In the genomic region with DNA sequence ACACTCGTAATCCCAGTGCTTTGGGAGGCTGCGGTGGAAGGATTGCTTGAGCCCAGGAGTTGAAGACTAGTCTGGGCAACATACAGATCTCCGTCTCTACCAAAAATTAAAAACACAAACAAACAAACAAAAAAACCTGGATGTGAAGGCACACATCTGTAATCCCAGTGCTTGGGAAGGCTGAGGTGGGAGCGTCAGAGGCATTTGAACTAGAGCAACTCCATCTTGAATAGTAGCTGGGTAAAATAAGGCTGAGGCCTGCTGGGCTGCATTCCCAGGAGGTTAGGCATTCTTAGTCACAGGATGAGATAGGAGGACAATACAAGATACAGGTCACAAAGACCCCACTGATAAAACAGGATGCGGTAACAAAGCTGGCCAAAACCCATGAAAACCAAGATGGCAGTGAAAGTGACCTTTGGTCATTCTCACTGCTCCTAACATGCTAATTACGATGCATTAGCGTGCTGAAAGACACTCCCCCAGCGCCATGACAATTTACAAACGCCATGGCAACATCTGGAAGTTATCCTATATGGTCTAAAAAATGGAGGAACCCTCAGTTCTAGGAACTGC, we compare ENCODE assay signal across 1 cellular context.
TF ChIP-seq lines count a peak whose summit lies in the region.

No MANE protein-coding gene starts in this region.

TF ChIP-seq in K562, 482 proteins besides CTCF, POLR2A, EP300 and RAD21 (continued from another document and continues in another):
- TF ChIP-seq, protein P1, sequence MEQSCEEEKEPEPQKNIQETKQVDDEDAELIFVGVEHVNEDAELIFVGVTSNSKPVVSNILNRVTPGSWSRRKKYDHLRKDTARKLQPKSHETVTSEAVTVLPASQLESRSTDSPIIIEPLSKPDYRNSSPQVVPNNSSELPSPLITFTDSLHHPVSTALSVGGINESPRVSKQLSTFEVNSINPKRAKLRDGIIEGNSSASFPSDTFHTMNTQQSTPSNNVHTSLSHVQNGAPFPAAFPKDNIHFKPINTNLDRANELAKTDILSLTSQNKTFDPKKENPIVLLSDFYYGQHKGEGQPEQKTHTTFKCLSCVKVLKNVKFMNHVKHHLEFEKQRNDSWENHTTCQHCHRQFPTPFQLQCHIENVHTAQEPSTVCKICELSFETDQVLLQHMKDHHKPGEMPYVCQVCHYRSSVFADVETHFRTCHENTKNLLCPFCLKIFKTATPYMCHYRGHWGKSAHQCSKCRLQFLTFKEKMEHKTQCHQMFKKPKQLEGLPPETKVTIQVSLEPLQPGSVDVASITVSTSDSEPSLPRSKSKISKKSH (CRISPR knock-in tag; IDR thresholded peaks at IDR 0.05): no peak
- TF ChIP-seq ZNF583 (CRISPR knock-in tag; IDR thresholded peaks at IDR 0.05) (peak; percentile 89; the same call in 1 of the 2 replicates), ELF1 (tag; IDR thresholded peaks at IDR 0.05) (no peak), MECOM (CRISPR knock-in tag; IDR thresholded peaks at IDR 0.05) (peak; percentile 70), ZNF668 (CRISPR knock-in tag; IDR thresholded peaks at IDR 0.05) (peak; percentile 31; the same call in 1 of the 2 replicates), ZNF395 (CRISPR knock-in tag; IDR thresholded peaks at IDR 0.05) (peak; percentile 95), FOSL1 (tag; conservative IDR thresholded peaks at IDR 0.05) (0 out of 2 replicates have a peak, but pooled peaks have one; percentile 35), SAFB (IDR thresholded peaks at IDR 0.05; ENCODE audit: borderline replicate concordance, low read depth, low read length) (no peak), DDX20 (tag; IDR thresholded peaks at IDR 0.05; ENCODE audit: low read depth) (peak; percentile 83; the same call in 1 of the 2 replicates), DMBX1 (CRISPR knock-in tag; IDR thresholded peaks at IDR 0.05; ENCODE audit: borderline replicate concordance) (peak; percentile 92), HDAC6 (IDR thresholded peaks at IDR 0.05; ENCODE audit: low read depth, low read length) (no peak), ZNF589 (CRISPR knock-in tag; IDR thresholded peaks at IDR 0.05; ENCODE audit: low read depth) (peak; percentile 92), ZNF592 (IDR thresholded peaks at IDR 0.05) (peak; percentile 91), NR2C2 (CRISPR knock-in tag; IDR thresholded peaks at IDR 0.05) (no peak), NR2C2 (tag; IDR thresholded peaks at IDR 0.05) (peak; percentile 64; the same call in 1 of the 2 replicates), CUX1 (CRISPR knock-in tag; IDR thresholded peaks at IDR 0.05) (0 out of 2 replicates have a peak, but pooled peaks have one; percentile 59), ZBTB26 (CRISPR knock-in tag; IDR thresholded peaks at IDR 0.05) (no peak), ZNF175 (CRISPR knock-in tag; IDR thresholded peaks at IDR 0.05; ENCODE audit: low read depth) (peak; percentile 95), ZNF449 (CRISPR knock-in tag; IDR thresholded peaks at IDR 0.05) (no peak), IRF9 (tag; IDR thresholded peaks at IDR 0.05) (peak; percentile 89), YY1 (IDR thresholded peaks at IDR 0.05; ENCODE audit: borderline replicate concordance in 1 of 3, control insufficient read depth in 1 of 3, extremely low read depth in 1 of 3, insufficient read depth in 3 of 3, insufficient read length in 1 of 3, insufficient replicate concordance in 2 of 3, low read depth in 1 of 3, low read length in 2 of 3) (peak in 1 of 3 experiments; percentile 38), BACH1 (tag; IDR thresholded peaks at IDR 0.05) (peak; percentile 78), GTF2A2 (tag; IDR thresholded peaks at IDR 0.05) (peak; percentile 77)
- TF ChIP-seq, protein P2, sequence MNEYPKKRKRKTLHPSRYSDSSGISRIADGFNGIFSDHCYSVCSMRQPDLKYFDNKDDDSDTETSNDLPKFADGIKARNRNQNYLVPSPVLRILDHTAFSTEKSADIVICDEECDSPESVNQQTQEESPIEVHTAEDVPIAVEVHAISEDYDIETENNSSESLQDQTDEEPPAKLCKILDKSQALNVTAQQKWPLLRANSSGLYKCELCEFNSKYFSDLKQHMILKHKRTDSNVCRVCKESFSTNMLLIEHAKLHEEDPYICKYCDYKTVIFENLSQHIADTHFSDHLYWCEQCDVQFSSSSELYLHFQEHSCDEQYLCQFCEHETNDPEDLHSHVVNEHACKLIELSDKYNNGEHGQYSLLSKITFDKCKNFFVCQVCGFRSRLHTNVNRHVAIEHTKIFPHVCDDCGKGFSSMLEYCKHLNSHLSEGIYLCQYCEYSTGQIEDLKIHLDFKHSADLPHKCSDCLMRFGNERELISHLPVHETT (CRISPR knock-in tag; conservative IDR thresholded peaks at IDR 0.05 in 1 of 2, IDR thresholded peaks at IDR 0.05 in 1 of 2): peak in 1 of 2 experiments; percentile 74; a peak in 1 of 4 replicates
- TF ChIP-seq, protein P3, sequence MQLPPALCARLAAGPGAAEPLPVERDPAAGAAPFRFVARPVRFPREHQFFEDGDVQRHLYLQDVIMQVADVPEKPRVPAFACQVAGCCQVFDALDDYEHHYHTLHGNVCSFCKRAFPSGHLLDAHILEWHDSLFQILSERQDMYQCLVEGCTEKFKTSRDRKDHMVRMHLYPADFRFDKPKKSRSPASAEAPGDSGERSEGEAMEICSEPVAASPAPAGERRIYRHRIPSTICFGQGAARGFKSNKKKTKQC (CRISPR knock-in tag; IDR thresholded peaks at IDR 0.05): no peak
- TF ChIP-seq, protein P4, sequence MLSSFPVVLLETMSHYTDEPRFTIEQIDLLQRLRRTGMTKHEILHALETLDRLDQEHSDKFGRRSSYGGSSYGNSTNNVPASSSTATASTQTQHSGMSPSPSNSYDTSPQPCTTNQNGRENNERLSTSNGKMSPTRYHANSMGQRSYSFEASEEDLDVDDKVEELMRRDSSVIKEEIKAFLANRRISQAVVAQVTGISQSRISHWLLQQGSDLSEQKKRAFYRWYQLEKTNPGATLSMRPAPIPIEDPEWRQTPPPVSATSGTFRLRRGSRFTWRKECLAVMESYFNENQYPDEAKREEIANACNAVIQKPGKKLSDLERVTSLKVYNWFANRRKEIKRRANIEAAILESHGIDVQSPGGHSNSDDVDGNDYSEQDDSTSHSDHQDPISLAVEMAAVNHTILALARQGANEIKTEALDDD (IDR thresholded peaks at IDR 0.05): no peak
- TF ChIP-seq, protein P5, sequence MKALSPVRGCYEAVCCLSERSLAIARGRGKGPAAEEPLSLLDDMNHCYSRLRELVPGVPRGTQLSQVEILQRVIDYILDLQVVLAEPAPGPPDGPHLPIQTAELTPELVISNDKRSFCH (CRISPR knock-in tag; IDR thresholded peaks at IDR 0.05): no peak
- TF ChIP-seq, protein P5 (tag; IDR thresholded peaks at IDR 0.05): peak; percentile 95
- TF ChIP-seq, protein P6, sequence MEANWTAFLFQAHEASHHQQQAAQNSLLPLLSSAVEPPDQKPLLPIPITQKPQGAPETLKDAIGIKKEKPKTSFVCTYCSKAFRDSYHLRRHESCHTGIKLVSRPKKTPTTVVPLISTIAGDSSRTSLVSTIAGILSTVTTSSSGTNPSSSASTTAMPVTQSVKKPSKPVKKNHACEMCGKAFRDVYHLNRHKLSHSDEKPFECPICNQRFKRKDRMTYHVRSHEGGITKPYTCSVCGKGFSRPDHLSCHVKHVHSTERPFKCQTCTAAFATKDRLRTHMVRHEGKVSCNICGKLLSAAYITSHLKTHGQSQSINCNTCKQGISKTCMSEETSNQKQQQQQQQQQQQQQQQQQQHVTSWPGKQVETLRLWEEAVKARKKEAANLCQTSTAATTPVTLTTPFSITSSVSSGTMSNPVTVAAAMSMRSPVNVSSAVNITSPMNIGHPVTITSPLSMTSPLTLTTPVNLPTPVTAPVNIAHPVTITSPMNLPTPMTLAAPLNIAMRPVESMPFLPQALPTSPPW (CRISPR knock-in tag; IDR thresholded peaks at IDR 0.05): peak; percentile 12; the same call in 1 of the 2 replicates
